1 cellular context compared by ENCODE assay signal in genomic region chr2:111292232-111292968, GRCh38.
TF ChIP-seq lines count a peak whose summit lies in the region.
"Not testable (repeated sequence)": the region's sequence is repeated elsewhere in the genome, so short reads cannot be mapped to it uniquely, and the experiment has no call there.

No MANE protein-coding gene starts in this region.

TF ChIP-seq in HepG2, 621 proteins besides CTCF, POLR2A, EP300 and RAD21:
- peak; percentile 57; the same call in 1 of the 2 replicates for TF ChIP-seq FOXP4 (CRISPR knock-in tag; IDR thresholded peaks at IDR 0.05)
- TF ChIP-seq ARID5B (CRISPR knock-in tag; IDR thresholded peaks at IDR 0.05) = 0 out of 2 replicates have a peak, but pooled peaks have one; percentile 27
- peak; percentile 37; the same call in 1 of the 2 replicates for TF ChIP-seq HNF4A (CRISPR knock-in tag; IDR thresholded peaks at IDR 0.05)
- TF ChIP-seq PATZ1 (CRISPR knock-in tag; IDR thresholded peaks at IDR 0.05) = peak; percentile 29; the same call in 1 of the 2 replicates
- TF ChIP-seq BCL6 (CRISPR knock-in tag; IDR thresholded peaks at IDR 0.05) = peak; percentile 67
- TF ChIP-seq FOXP1 (IDR thresholded peaks at IDR 0.05) = not testable (repeated sequence)
- peak; percentile 39; the same call in 1 of the 2 replicates for TF ChIP-seq FOXP1 (CRISPR knock-in tag; IDR thresholded peaks at IDR 0.05)
- peak; percentile 38; the same call in 1 of the 2 replicates for TF ChIP-seq RARA (CRISPR knock-in tag; IDR thresholded peaks at IDR 0.05)
- 0 out of 2 replicates have a peak, but pooled peaks have one; percentile 30 for TF ChIP-seq HMG20A (CRISPR knock-in tag; IDR thresholded peaks at IDR 0.05; ENCODE audit: borderline replicate concordance)
